In the genomic region with DNA sequence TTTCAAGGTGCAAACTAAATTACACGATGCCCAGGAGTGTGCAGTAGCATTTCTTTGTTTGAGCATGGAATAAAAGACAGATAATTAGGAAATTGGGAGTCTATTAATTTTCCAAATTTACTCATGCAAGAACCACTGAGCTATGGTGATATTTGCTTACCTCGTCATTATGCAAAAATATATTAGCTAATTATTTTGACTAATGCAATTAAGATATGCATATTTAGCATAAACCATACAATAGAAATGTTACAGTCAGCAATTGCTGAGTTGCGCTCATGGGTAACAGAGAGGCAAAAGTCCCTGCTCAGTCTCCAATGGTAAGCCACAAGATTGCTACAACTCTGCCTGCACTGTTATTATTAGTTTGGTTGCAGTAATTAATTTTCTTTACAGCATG, we compare ENCODE assay signal across 32 cellular contexts.
"Had no signal": no experiment of that assay in that cellular context is flagged by ENCODE, and none has a peak within 500 bp of the region (broad histone marks: within the 10 kb centered on the region; RNA-seq: fewer than 3 reads in every experiment).

No MANE protein-coding gene starts in this region.

- H2AFZ ChIP-seq: neural progenitor cell, parathyroid adenoma had no signal

- H3K79me2 ChIP-seq: parathyroid adenoma had no signal

- H3K4me3 Mint-ChIP-seq: naive thymus-derived CD4-positive, alpha-beta T cell; natural killer cell; nephron; neural progenitor cell; stimulated activated memory B cell treated with anti-CD40 and anti-IgM and Interleukin-4, amounts not matched to agents 10 μg/mL and 1 μg/mL and 100 μg/mL, for 72 hours; stimulated activated naive CD8-positive, alpha-beta T cell treated with anti-CD3 and anti-CD28 coated beads, Interleukin-15, amount 100 ng/mL, for 72 hours had no signal

- H3K27me3 ChIP-seq: neural progenitor cell, ovary, spleen, suprapubic skin, testis, tibial artery, transverse colon, upper lobe of left lung, vagina had no signal

- H3K27ac ChIP-seq: neural progenitor cell, ovary, parathyroid adenoma, psoas muscle, skin epidermis, spleen, suprapubic skin, testis, tibial artery, transverse colon, upper lobe of left lung, vagina had no signal

- H3K36me3 Mint-ChIP-seq: naive thymus-derived CD4-positive, alpha-beta T cell; natural killer cell; neural progenitor cell; stimulated activated memory B cell treated with anti-CD40 and anti-IgM and Interleukin-4, amounts not matched to agents 10 μg/mL and 1 μg/mL and 100 μg/mL, for 72 hours had no signal

- H3K27me3 Mint-ChIP-seq: progenitor cell of endocrine pancreas; stimulated activated memory B cell treated with anti-CD40 and anti-IgM and Interleukin-4, amounts not matched to agents 10 μg/mL and 1 μg/mL and 100 μg/mL, for 72 hours; stimulated activated naive CD8-positive, alpha-beta T cell treated with anti-CD3 and anti-CD28 coated beads, Interleukin-15, amount 100 ng/mL, for 72 hours had no signal

- H3K4me3 ChIP-seq: neural progenitor cell, ovary, psoas muscle, skin epidermis, smooth muscle cell, spleen, suprapubic skin, testis, tibial artery, transverse colon, upper lobe of left lung, vagina had no signal

- H3K4me2 ChIP-seq: neural progenitor cell, smooth muscle cell had no signal

- H3K36me3 ChIP-seq: neural progenitor cell, ovary, spleen, suprapubic skin, tibial artery, transverse colon, upper lobe of left lung, vagina had no signal

- H3K4me1 ChIP-seq: parathyroid adenoma, psoas muscle, suprapubic skin, testis, tibial artery, transverse colon, upper lobe of left lung had no signal

- H3K9ac ChIP-seq: neural progenitor cell, parathyroid adenoma had no signal

- DNase-seq: naive thymus-derived CD4-positive, alpha-beta T cell; natural killer cell; occipital lobe; ovary; posterior cingulate gyrus; psoas muscle; right cardiac atrium; spleen; stimulated activated CD4-positive, alpha-beta T cell treated with anti-CD3 and anti-CD28 coated beads, Interleukin-12 subunit alpha, Interleukin-12 subunit beta, amount 100 ng/mL, for 4 hours; stimulated activated CD4-positive, alpha-beta T cell treated with anti-CD3 and anti-CD28 coated beads, Interleukin-1b, Interleukin-23, amount 100 ng/mL, for 48 hours; stimulated activated CD4-positive, alpha-beta T cell treated with anti-CD3 and anti-CD28 coated beads, Interleukin-4, amount 100 ng/mL, for 1 hour; stimulated activated CD4-positive, alpha-beta T cell treated with anti-CD3 and anti-CD28 coated beads, Interleukin-4, amount 100 ng/mL, for 4 hours; stimulated activated CD8-positive, alpha-beta memory T cell treated with anti-CD3 and anti-CD28 coated beads, Interleukin-4, amount 100 ng/mL, for 48 hours; stimulated activated naive CD4-positive, alpha-beta T cell; stimulated activated naive CD8-positive, alpha-beta T cell treated with anti-CD3 and anti-CD28 coated beads, Interleukin-15, amount 100 ng/mL, for 72 hours; stimulated activated naive CD8-positive, alpha-beta T cell treated with anti-CD3 and anti-CD28 coated beads, Interleukin-15, Interleukin-2, amounts not matched to agents 100 U/mL and 50 U/mL, for 24 hours; substantia nigra; testis; tibial artery; transverse colon; upper lobe of left lung had no signal

- H3K27ac Mint-ChIP-seq: naive thymus-derived CD4-positive, alpha-beta T cell; natural killer cell; nephron; neural progenitor cell; progenitor cell of endocrine pancreas; stimulated activated memory B cell treated with anti-CD40 and anti-IgM and Interleukin-4, amounts not matched to agents 10 μg/mL and 1 μg/mL and 100 μg/mL, for 72 hours; stimulated activated naive CD8-positive, alpha-beta T cell treated with anti-CD3 and anti-CD28 coated beads, Interleukin-15, amount 100 ng/mL, for 72 hours had no signal

- ATAC-seq: naive thymus-derived CD4-positive, alpha-beta T cell; natural killer cell; psoas muscle; right cardiac atrium; sciatic nerve; stimulated activated memory B cell treated with anti-CD40 and anti-IgM and Interleukin-4, amounts not matched to agents 10 μg/mL and 1 μg/mL and 100 μg/mL, for 72 hours; stimulated activated naive CD8-positive, alpha-beta T cell treated with anti-CD3 and anti-CD28 coated beads, Interleukin-15, amount 100 ng/mL, for 72 hours; stimulated activated naive CD8-positive, alpha-beta T cell treated with anti-CD3 and anti-CD28 coated beads, Interleukin-15, Interleukin-2, amounts not matched to agents 100 U/mL and 50 U/mL, for 24 hours had no signal

- FAIRE-seq: urothelium cell line had no signal

- H3K9me3 ChIP-seq: ovary, psoas muscle, spleen, suprapubic skin, testis, tibial artery, transverse colon, upper lobe of left lung, vagina had no signal

- H3K9me3 Mint-ChIP-seq: nephron; neural progenitor cell; stimulated activated memory B cell treated with anti-CD40 and anti-IgM and Interleukin-4, amounts not matched to agents 10 μg/mL and 1 μg/mL and 100 μg/mL, for 72 hours had no signal
